12 cellular contexts compared by ENCODE assay signal in the genomic region with DNA sequence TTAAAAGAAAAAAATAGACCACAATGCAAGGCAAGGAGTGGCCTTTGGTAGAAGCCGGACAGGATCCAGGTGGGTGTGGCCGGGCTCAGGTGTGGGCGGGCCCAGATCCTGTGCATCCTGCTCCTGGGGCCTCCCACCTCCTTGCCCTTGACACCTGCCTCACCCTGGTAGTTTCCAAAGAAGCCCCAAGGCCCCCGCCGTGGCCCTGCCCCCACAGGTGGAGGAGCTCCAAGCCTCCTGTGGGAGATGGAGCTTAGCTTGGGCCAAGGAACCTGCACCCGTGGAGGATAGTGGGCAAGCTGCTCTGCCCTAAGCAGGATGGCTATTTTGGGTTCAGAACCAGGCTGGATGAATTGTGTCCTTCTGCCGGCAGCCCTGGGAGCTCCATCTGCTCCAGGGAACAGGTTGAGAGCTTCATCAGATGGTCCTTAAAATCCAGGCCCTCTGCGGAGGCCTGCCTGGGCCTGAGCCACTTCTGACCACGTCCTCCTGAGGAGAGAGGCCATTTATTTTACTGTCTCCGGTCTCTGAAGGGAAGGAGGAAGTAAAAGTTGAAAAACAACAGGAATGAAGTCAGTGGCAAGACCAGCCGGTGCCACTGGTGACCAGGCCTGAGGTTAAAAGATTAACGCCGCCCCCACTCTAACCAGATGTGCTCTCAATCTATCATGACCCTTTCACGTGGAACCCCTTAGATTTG. TPM values are rescaled to one million over a fixed set of nuclear protein-coding genes. Genes with fewer than 3 reads are reported as not detected.
DNase-seq lines count a peak whose midpoint lies in the region; ATAC-seq and TF ChIP-seq lines count a peak whose summit lies in the region.
"Had no signal": no experiment of that assay in that cellular context is flagged by ENCODE, and none has a peak within 500 bp of the region (broad histone marks: within the 10 kb centered on the region; RNA-seq: fewer than 3 reads in every experiment).

No MANE protein-coding gene starts in this region.

- H3K4me3 Mint-ChIP-seq in activated T-helper 2 cell treated with anti-CD3 and anti-CD28 coated beads, Interferon-gamma antibody, Interleukin-2, Interleukin-4, amounts not matched to agents 10 μg/mL and 5 μg/mL and 100 μg/mL, durations not matched to agents 14 hours and 24 hours and 36 hours (ENCODE audit: low read depth): no peak overlapping the region

- H3K4me1 Mint-ChIP-seq in activated T-helper 2 cell treated with anti-CD3 and anti-CD28 coated beads, Interferon-gamma antibody, Interleukin-2, Interleukin-4, amounts not matched to agents 10 μg/mL and 5 μg/mL and 100 μg/mL, durations not matched to agents 14 hours and 24 hours and 36 hours (ENCODE audit: low read depth): peaks cover 31% of the 10 kb centered on the region

- intact Hi-C loops in activated T-helper 2 cell treated with anti-CD3 and anti-CD28 coated beads, Interferon-gamma antibody, Interleukin-2, Interleukin-4, amounts not matched to agents 10 μg/mL and 5 μg/mL and 100 μg/mL, durations not matched to agents 14 hours and 24 hours and 36 hours (cut with micrococcal nuclease): no loop called here
- intact Hi-C loops in mucosa of descending colon (cut with DNase I, micrococcal nuclease): no loop called here

- H3K27ac Mint-ChIP-seq in activated T-helper 2 cell treated with anti-CD3 and anti-CD28 coated beads, Interferon-gamma antibody, Interleukin-2, Interleukin-4, amounts not matched to agents 10 μg/mL and 5 μg/mL and 100 μg/mL, durations not matched to agents 14 hours and 24 hours and 36 hours: no peak overlapping the region

- no peak overlapping the region for H3K4me3 ChIP-seq in mucosa of descending colon
- H3K4me3 ChIP-seq: heart right ventricle, PC-9 had no signal

- no peaks in the 10 kb centered on the region for H3K9me3 Mint-ChIP-seq in activated T-helper 2 cell treated with anti-CD3 and anti-CD28 coated beads, Interferon-gamma antibody, Interleukin-2, Interleukin-4, amounts not matched to agents 10 μg/mL and 5 μg/mL and 100 μg/mL, durations not matched to agents 14 hours and 24 hours and 36 hours

- no peaks in the 10 kb centered on the region for H3K27me3 Mint-ChIP-seq in activated T-helper 2 cell treated with anti-CD3 and anti-CD28 coated beads, Interferon-gamma antibody, Interleukin-2, Interleukin-4, amounts not matched to agents 10 μg/mL and 5 μg/mL and 100 μg/mL, durations not matched to agents 14 hours and 24 hours and 36 hours (ENCODE audit: low read depth)
- H3K27me3 Mint-ChIP-seq: IgD-negative memory B cell had no signal

- DNase-seq in activated effector memory CD4-positive, alpha-beta T cell treated with anti-CD3 and anti-CD28 coated beads, Interleukin-2, amount 50 U/mL, for 16 hours: peak; percentile 44
- DNase-seq in activated effector memory CD4-positive, alpha-beta T cell treated with Interleukin-2 at 50 U/mL for 16 hours: no peak
- DNase-seq in activated T-helper 2 cell treated with anti-CD3 and anti-CD28 coated beads, Interferon-gamma antibody, Interleukin-2, Interleukin-4, amounts not matched to agents 10 μg/mL and 5 μg/mL and 100 μg/mL, durations not matched to agents 14 hours and 24 hours and 36 hours (ENCODE audit: low spot score): peak; percentile 6
- DNase-seq in mucosa of descending colon (peak; percentile 90 to 92 (median 92)), ureter (ENCODE audit: low spot score) (peak; percentile 85), activated gamma-delta T cell treated with Interleukin-2 at 50 U/mL for 16 hours (no peak), NCI-H1930 (lab: John Stamatoyannopoulos, UW) (no peak), superior temporal gyrus (ENCODE audit: extremely low spot score) (no peak)

- no peak for TF ChIP-seq CTCF in mucosa of descending colon (IDR thresholded peaks at IDR 0.05)

- ATAC-seq in mucosa of descending colon: peak; percentile 91
- ATAC-seq: HCT116, heart right ventricle had no signal

- peaks cover 33% of the 10 kb centered on the region for H3K4me1 ChIP-seq in mucosa of descending colon (ENCODE audit: low read depth)

- no peaks in the 10 kb centered on the region for H3K36me3 Mint-ChIP-seq in activated T-helper 2 cell treated with anti-CD3 and anti-CD28 coated beads, Interferon-gamma antibody, Interleukin-2, Interleukin-4, amounts not matched to agents 10 μg/mL and 5 μg/mL and 100 μg/mL, durations not matched to agents 14 hours and 24 hours and 36 hours (ENCODE audit: low read depth)
- H3K36me3 Mint-ChIP-seq: IgD-negative memory B cell had no signal

- H3K9me3 ChIP-seq in mucosa of descending colon: no peaks in the 10 kb centered on the region
- H3K9me3 ChIP-seq: heart right ventricle had no signal

- H3K36me3 ChIP-seq in mucosa of descending colon (ENCODE audit: low read depth): no peaks in the 10 kb centered on the region
- H3K36me3 ChIP-seq: heart right ventricle had no signal

RNA-seq across cellular contexts. Expression of a gene that starts 53.9 kb away (rescaled TPM):
- total RNA-seq in activated T-helper 2 cell treated with anti-CD3 and anti-CD28 coated beads, Interferon-gamma antibody, Interleukin-2, Interleukin-4, amounts not matched to agents 10 μg/mL and 5 μg/mL and 100 μg/mL, durations not matched to agents 14 hours and 24 hours and 36 hours: 127 and 132 TPM in 2 replicates
- total RNA-seq in mucosa of descending colon: 100 to 1,000 TPM in 1 of 3 donors, 10 to 100 TPM in 2; 72.4 to 107 (median 91.2) TPM
- 77.5 TPM for total RNA-seq in ureter

Comparison
In these comparisons a context has a peak if more than half of its experiments do, and no peak if none do; other contexts are left out.
1. DNase-seq: peak in activated effector memory CD4-positive, alpha-beta T cell treated with anti-CD3 and anti-CD28 coated beads, Interleukin-2, amount 50 U/mL, for 16 hours (single experiment), activated T-helper 2 cell treated with anti-CD3 and anti-CD28 coated beads, Interferon-gamma antibody, Interleukin-2, Interleukin-4, amounts not matched to agents 10 μg/mL and 5 μg/mL and 100 μg/mL, durations not matched to agents 14 hours and 24 hours and 36 hours (single experiment), mucosa of descending colon (3 of 3) and ureter (single experiment); none in activated effector memory CD4-positive, alpha-beta T cell treated with Interleukin-2 at 50 U/mL for 16 hours (single experiment), activated gamma-delta T cell treated with Interleukin-2 at 50 U/mL for 16 hours (single experiment), NCI-H1930 (0 of 2) and superior temporal gyrus (single experiment).